Comparison of ENCODE assay signal across 8 cellular contexts in the genomic region with DNA sequence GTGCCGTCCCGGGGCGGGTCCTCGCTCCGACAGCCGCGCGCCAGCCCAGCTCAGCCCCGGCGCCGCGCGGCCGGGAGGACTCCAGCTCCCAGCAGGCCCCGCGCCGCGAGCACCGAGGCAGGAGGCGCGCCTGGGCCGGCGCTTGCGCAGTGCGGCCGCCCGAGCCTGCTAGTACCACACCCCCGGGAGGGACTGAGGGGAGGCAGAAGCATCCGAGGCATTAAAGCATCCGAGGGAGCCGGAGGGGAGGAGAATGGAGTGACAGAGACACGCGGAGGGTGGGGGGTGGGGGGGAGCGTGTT. TPM values are rescaled to one million over a fixed set of nuclear protein-coding genes. Genes with fewer than 3 reads are reported as not detected.
DNase-seq lines count a peak whose midpoint lies in the region; ATAC-seq and TF ChIP-seq lines count a peak whose summit lies in the region.

A gene (plus strand): TSS at position 205 of the 302 bp plus-strand sequence. CDS start 347 bp downstream, outside the sequence.

- H3K27me3 Mint-ChIP-seq in natural killer cell treated with Interleukin-12 subunit alpha and Interleukin-12 subunit beta and Interleukin-15 and Interleukin-18, amount 100 ng/mL, for 72 hours, result no peaks in the 10 kb centered on the region

- no peaks in the 10 kb centered on the region for H3K9me3 Mint-ChIP-seq in natural killer cell treated with Interleukin-12 subunit alpha and Interleukin-12 subunit beta and Interleukin-15 and Interleukin-18, amount 100 ng/mL, for 72 hours

- H3K4me1 Mint-ChIP-seq in natural killer cell treated with Interleukin-12 subunit alpha and Interleukin-12 subunit beta and Interleukin-15 and Interleukin-18, amount 100 ng/mL, for 72 hours (ENCODE audit: low read depth in 2 of 2), result peaks cover 33 to 48% of the 10 kb centered on the region in 2 donors

- ATAC-seq in natural killer cell treated with Interleukin-12 subunit alpha and Interleukin-12 subunit beta and Interleukin-15 and Interleukin-18, amount 100 ng/mL, for 72 hours, result peak; percentile 94 to 95
- peak; percentile 89 for ATAC-seq in stimulated activated naive CD8-positive, alpha-beta T cell treated with anti-CD3 and anti-CD28 coated beads, Interleukin-15, Interleukin-2, amounts not matched to agents 100 U/mL and 50 U/mL, for 24 hours

- DNase-seq in Daoy (ENCODE audit: low read depth) (peak; percentile 97), H4 (ENCODE audit: low spot score) (peak; percentile 94), LoVo (ENCODE audit: low spot score) (peak; percentile 93), SHP77 (lab: John Stamatoyannopoulos, UW) (peak; percentile 94 to 97), fibroblast of pulmonary artery (ENCODE audit: low read depth) (peak; percentile 98)
- peak; percentile 93 for DNase-seq in activated effector memory CD4-positive, alpha-beta T cell treated with Interleukin-2 at 50 U/mL for 16 hours
- DNase-seq in natural killer cell treated with Interleukin-12 subunit alpha and Interleukin-12 subunit beta and Interleukin-15 and Interleukin-18, amount 100 ng/mL, for 72 hours (ENCODE audit: low spot score), result peak; percentile 97
- peak; percentile 94 for DNase-seq in stimulated activated naive CD8-positive, alpha-beta T cell treated with anti-CD3 and anti-CD28 coated beads, Interleukin-15, Interleukin-2, amounts not matched to agents 100 U/mL and 50 U/mL, for 24 hours

- H3K36me3 Mint-ChIP-seq in natural killer cell treated with Interleukin-12 subunit alpha and Interleukin-12 subunit beta and Interleukin-15 and Interleukin-18, amount 100 ng/mL, for 72 hours, result no peaks in the 10 kb centered on the region

- H3K4me3 ChIP-seq in fibroblast of pulmonary artery (replicated peaks; ENCODE audit: low read depth, low read length), result peak within 1 kb of the TSS; percentile 86

- TF ChIP-seq CTCF in fibroblast of pulmonary artery (IDR thresholded peaks at IDR 0.05; ENCODE audit: low read length, missing control alignments), result no peak

- H3K4me3 Mint-ChIP-seq in natural killer cell treated with Interleukin-12 subunit alpha and Interleukin-12 subunit beta and Interleukin-15 and Interleukin-18, amount 100 ng/mL, for 72 hours, result peak within 1 kb of the TSS; percentile 95

- peak within 1 kb of the TSS; percentile 89 to 96 for H3K27ac Mint-ChIP-seq in natural killer cell treated with Interleukin-12 subunit alpha and Interleukin-12 subunit beta and Interleukin-15 and Interleukin-18, amount 100 ng/mL, for 72 hours

RNA-seq across cellular contexts. Expression of the gene that starts here (rescaled TPM):
- 6.1 and 9.8 TPM in 2 replicates for total RNA-seq in Daoy (2014; rRNA removed; shearing (Covaris generic))
- 9.9 and 10.1 TPM in 2 replicates for total RNA-seq in H4 (2014; rRNA removed; shearing (Covaris generic))
- total RNA-seq in natural killer cell treated with Interleukin-12 subunit alpha and Interleukin-12 subunit beta and Interleukin-15 and Interleukin-18, amount 100 ng/mL, for 72 hours, result 10 to 100 TPM; 11.1 to 16.2 TPM

Comparison
In these comparisons a context has a peak if more than half of its experiments do, and no peak if none do; other contexts are left out.
1. Peak in every context shown above with its lines: DNase-seq, ATAC-seq and H3K4me3 ChIP-seq.